Comparison of ENCODE assay signal across 12 cellular contexts in the genomic region with DNA sequence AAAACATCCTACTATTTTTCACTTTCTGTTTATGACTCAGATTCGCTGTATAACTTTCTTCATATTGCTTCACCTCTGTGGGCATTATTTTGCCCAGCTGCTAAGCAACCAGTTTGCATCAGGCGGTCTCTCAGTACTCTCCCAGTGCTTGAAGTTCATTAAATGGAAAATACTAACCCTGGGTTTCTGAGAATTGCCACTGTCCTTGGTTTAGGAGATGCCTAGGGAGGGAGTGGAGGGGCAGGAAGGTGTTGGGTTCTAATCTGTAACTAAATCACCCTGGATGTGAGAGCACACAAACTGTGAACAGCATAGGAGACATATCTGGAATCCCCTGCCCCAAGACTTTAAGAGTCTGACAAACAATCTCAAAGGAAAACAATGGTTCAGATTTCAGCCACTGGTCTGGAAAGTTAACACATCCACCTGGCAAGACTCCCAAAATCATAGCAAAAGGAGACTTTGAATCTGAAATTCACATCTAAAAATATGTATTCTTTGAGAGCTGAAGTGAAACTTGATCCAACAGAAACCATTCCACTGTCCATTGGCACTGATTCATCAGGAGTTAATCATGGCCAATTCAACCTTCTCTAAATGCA.
DNase-seq lines count a peak whose midpoint lies in the region; ATAC-seq, FAIRE-seq and TF ChIP-seq lines count a peak whose summit lies in the region.
"Had no signal": no experiment of that assay in that cellular context is flagged by ENCODE, and none has a peak within 500 bp of the region (broad histone marks: within the 10 kb centered on the region; RNA-seq: fewer than 3 reads in every experiment).

No MANE protein-coding gene starts in this region.

- H3K27me3 Mint-ChIP-seq in activated T-cell treated with anti-CD3 and anti-CD28 coated beads, Interleukin-2, amount 50 U/mL, for 72 hours (ENCODE audit: low read depth): peaks cover 27% of the 10 kb centered on the region
- H3K27me3 Mint-ChIP-seq in astrocyte (ENCODE audit: low read depth, unreplicated experiment): no peaks in the 10 kb centered on the region

- H3K27ac Mint-ChIP-seq in activated T-cell treated with anti-CD3 and anti-CD28 coated beads, Interleukin-2, amount 50 U/mL, for 72 hours: peak overlapping the region; percentile 80
- peak overlapping the region; percentile 64 for H3K27ac Mint-ChIP-seq in astrocyte (ENCODE audit: unreplicated experiment)

- H3K9me1 ChIP-seq in keratinocyte (ENCODE audit: control insufficient read depth, extremely low read depth, insufficient read depth, low read length): no peaks in the 10 kb centered on the region

- peaks cover 19% of the 10 kb centered on the region for H3K4me1 Mint-ChIP-seq in activated T-cell treated with anti-CD3 and anti-CD28 coated beads, Interleukin-2, amount 50 U/mL, for 72 hours (ENCODE audit: low read depth)
- H3K4me1 Mint-ChIP-seq in astrocyte (ENCODE audit: low read depth, unreplicated experiment): peaks cover 23% of the 10 kb centered on the region

- dilution Hi-C loops in keratinocyte (cut with MboI; ENCODE audit: extremely low pct_ligation_motif_present, low sequenced_read_pairs): no loop called here

- H3K79me2 ChIP-seq in astrocyte (ENCODE audit: insufficient read depth, low read length) (no peaks in the 10 kb centered on the region), keratinocyte (ENCODE audit: control insufficient read depth, insufficient read depth, low read length) (no peaks in the 10 kb centered on the region)

- H3K4me2 ChIP-seq in astrocyte (ENCODE audit: low read length) (peak overlapping the region; percentile 61), keratinocyte (ENCODE audit: control insufficient read depth, extremely low read depth, insufficient read depth, low read depth, low read length) (no peak overlapping the region)

- H3K36me3 ChIP-seq in astrocyte (ENCODE audit: insufficient read depth, low read length) (no peaks in the 10 kb centered on the region), keratinocyte (ENCODE audit: control insufficient read depth in 2 of 2, extremely low read depth in 1 of 2, insufficient read depth in 2 of 2, low read length in 2 of 2) (no peaks in the 10 kb centered on the region), upper lobe of left lung (no peaks in the 10 kb centered on the region)

- peak overlapping the region; percentile 96 for H3K27ac ChIP-seq in astrocyte (ENCODE audit: low read depth, low read length)
- peak overlapping the region; percentile 36 for H3K27ac ChIP-seq in keratinocyte (ENCODE audit: control insufficient read depth, insufficient read depth, low read length)
- H3K27ac ChIP-seq in upper lobe of left lung: peak overlapping the region in 1 of 4 donors; percentile 8

- peak overlapping the region in 1 of 2 donors; percentile 25 for H3K4me3 Mint-ChIP-seq in activated T-cell treated with anti-CD3 and anti-CD28 coated beads, Interleukin-2, amount 50 U/mL, for 72 hours
- no peak overlapping the region for H3K4me3 Mint-ChIP-seq in astrocyte (ENCODE audit: unreplicated experiment)

- H3K9ac ChIP-seq in astrocyte (ENCODE audit: low read length): peak overlapping the region; percentile 75
- no peak overlapping the region for H3K9ac ChIP-seq in keratinocyte (ENCODE audit: control insufficient read depth, extremely low read depth, insufficient read depth, low read length)

- H3K4me3 ChIP-seq in astrocyte (ENCODE audit: insufficient read depth, low read depth, low read length) (peak overlapping the region; percentile 11), keratinocyte (ENCODE audit: control insufficient read depth in 2 of 3, extremely low read depth in 1 of 3, insufficient read depth in 2 of 3, low read depth in 1 of 3, low read length in 3 of 3) (no peak overlapping the region), upper lobe of left lung (no peak overlapping the region)

- H3K27me3 ChIP-seq in astrocyte (ENCODE audit: insufficient read depth, low read length): no peaks in the 10 kb centered on the region
- H3K27me3 ChIP-seq in keratinocyte (ENCODE audit: control insufficient read depth, extremely low read depth, insufficient read depth, low read length): no peaks in the 10 kb centered on the region
- no peaks in the 10 kb centered on the region for H3K27me3 ChIP-seq in upper lobe of left lung

- peak; percentile 11 to 16 for DNase-seq in activated T-cell treated with anti-CD3 and anti-CD28 coated beads, Interleukin-2, amount 50 U/mL, for 72 hours
- no peak for DNase-seq in activated T-cell treated with anti-CD3 and anti-CD28 coated beads, Interleukin-2, amount 50 U/mL, for 48 hours
- DNase-seq in astrocyte (ENCODE audit: low read depth): peak; percentile 88
- no peak for DNase-seq in keratinocyte (ENCODE audit: low read depth, low spot score)
- DNase-seq in upper lobe of left lung: peak in 1 of 2 donors; percentile 41
- no peak for DNase-seq in SKM-1 (lab: John Stamatoyannopoulos, UW; ENCODE audit: unreplicated experiment)
- DNase-seq in NCI-H510A (lab: John Stamatoyannopoulos, UW): no peak
- DNase-seq: activated CD4-positive, alpha-beta T cell treated with anti-CD3 and anti-CD28 coated beads, Interleukin-2, amount 50 U/mL, for 48 hours; NCI-H2171; stimulated activated CD4-positive, alpha-beta T cell treated with anti-CD3 and anti-CD28 coated beads, Interleukin-4, amount 100 ng/mL, for 4 hours had no signal

- peaks cover 1 to 2% of the 10 kb centered on the region in 2 donors for H3K9me3 Mint-ChIP-seq in activated T-cell treated with anti-CD3 and anti-CD28 coated beads, Interleukin-2, amount 50 U/mL, for 72 hours
- no peaks in the 10 kb centered on the region for H3K9me3 Mint-ChIP-seq in astrocyte (ENCODE audit: unreplicated experiment)

- H3K9me3 ChIP-seq in astrocyte (ENCODE audit: insufficient read depth, low read depth, low read length): no peaks in the 10 kb centered on the region
- H3K9me3 ChIP-seq in keratinocyte (ENCODE audit: control insufficient read depth, low read depth, low read length): no peaks in the 10 kb centered on the region
- H3K9me3 ChIP-seq in upper lobe of left lung: no peaks in the 10 kb centered on the region

- H3K4me1 ChIP-seq in astrocyte (ENCODE audit: insufficient read depth, low read length) (peaks cover 25% of the 10 kb centered on the region), keratinocyte (ENCODE audit: control insufficient read depth, extremely low read depth, insufficient read depth, low read length) (peaks cover 7% of the 10 kb centered on the region), upper lobe of left lung (peaks cover 0 to 14% (median 10%) of the 10 kb centered on the region in 4 donors)

- no peak for TF ChIP-seq EP300 in upper lobe of left lung (IDR thresholded peaks at IDR 0.05)

- ATAC-seq in activated T-cell treated with anti-CD3 and anti-CD28 coated beads, Interleukin-2, amount 50 U/mL, for 72 hours (replicated peaks in 1 of 2): peak; percentile 70 to 81
- ATAC-seq in upper lobe of left lung (ENCODE audit: low FRiP score in 2 of 2): peak; percentile 62 to 84
- no peak for ATAC-seq in GM19463 (IDR thresholded peaks at IDR 0.05; ENCODE audit: unreplicated experiment)

- TF ChIP-seq CTCF in astrocyte (IDR thresholded peaks at IDR 0.05; ENCODE audit: insufficient read depth, low read depth, low read length) (no peak), keratinocyte (optimal IDR thresholded peaks at IDR 0.05 in 1 of 3, IDR thresholded peaks at IDR 0.05 in 1 of 3, conservative IDR thresholded peaks at IDR 0.05 in 1 of 3; ENCODE audit: extremely low read depth in 1 of 3, insufficient read depth in 2 of 3, low read length in 3 of 3) (no peak), upper lobe of left lung (IDR thresholded peaks at IDR 0.05) (no peak)

- H2AFZ ChIP-seq in astrocyte (ENCODE audit: low read depth, low read length): no peak overlapping the region
- H2AFZ ChIP-seq in keratinocyte (ENCODE audit: control insufficient read depth, low read length): no peak overlapping the region

- FAIRE-seq in astrocyte (lab: Jason Lieb, UNC): no peak
- FAIRE-seq in keratinocyte (lab: Jason Lieb, UNC): no peak
- FAIRE-seq: H1 had no signal

- peaks cover 0 to 2% of the 10 kb centered on the region in 2 donors for H3K36me3 Mint-ChIP-seq in activated T-cell treated with anti-CD3 and anti-CD28 coated beads, Interleukin-2, amount 50 U/mL, for 72 hours (ENCODE audit: insufficient read depth in 2 of 2)
- no peaks in the 10 kb centered on the region for H3K36me3 Mint-ChIP-seq in astrocyte (ENCODE audit: low read depth, unreplicated experiment)

- TF ChIP-seq POLR2A in upper lobe of left lung (IDR thresholded peaks at IDR 0.05): no peak

- H4K20me1 ChIP-seq in astrocyte (ENCODE audit: insufficient read depth, low read length): no peaks in the 10 kb centered on the region
- no peaks in the 10 kb centered on the region for H4K20me1 ChIP-seq in keratinocyte (ENCODE audit: control insufficient read depth, extremely low read depth, insufficient read depth, low read length)

- 59 to 61% methylated on average over 2 of the region's 2 CpGs for whole genome bisulfite sequencing in upper lobe of left lung, 2 donors

Comparison
In these comparisons a context has a peak if more than half of its experiments do, and no peak if none do; other contexts are left out.
1. DNase-seq: peak in activated T-cell treated with anti-CD3 and anti-CD28 coated beads, Interleukin-2, amount 50 U/mL, for 72 hours (2 of 2) and astrocyte (single experiment); none in activated T-cell treated with anti-CD3 and anti-CD28 coated beads, Interleukin-2, amount 50 U/mL, for 48 hours (0 of 2), keratinocyte (single experiment), SKM-1 (single experiment) and NCI-H510A (single experiment).